ENCODE assay signal across 29 cellular contexts in genomic region chr5:56289602-56289987, GRCh38. TPM values are rescaled to one million over a fixed set of nuclear protein-coding genes. Genes with fewer than 3 reads are reported as not detected.
"Had no signal": no experiment of that assay in that cellular context is flagged by ENCODE, and none has a peak within 500 bp of the region (broad histone marks: within the 10 kb centered on the region; RNA-seq: fewer than 3 reads in every experiment).

No MANE protein-coding gene starts in this region.

- H3K27me3 ChIP-seq: ascending aorta, brain microvascular endothelial cell, esophagus muscularis mucosa, gastroesophageal sphincter had no signal

- H3K36me3 ChIP-seq: ascending aorta, brain microvascular endothelial cell, esophagus muscularis mucosa, gastroesophageal sphincter had no signal

- H3K4me3 ChIP-seq: ascending aorta, esophagus muscularis mucosa, gastroesophageal sphincter had no signal

- H3K9me3 ChIP-seq: ascending aorta, esophagus muscularis mucosa, gastroesophageal sphincter had no signal

- DNase-seq: activated CD4-positive, alpha-beta memory T cell treated with anti-CD3 and anti-CD28 coated beads, Interleukin-2, amount 10 ng/mL, durations not matched to agents 7 days and 5 days; activated CD4-positive, alpha-beta T cell treated with anti-CD3 and anti-CD28 coated beads for 1 hour; activated CD4-positive, alpha-beta T cell treated with anti-CD3 and anti-CD28 coated beads for 4 hours; activated CD4-positive, alpha-beta T cell treated with anti-CD3 and anti-CD28 coated beads, Interleukin-2, amount 10 ng/mL, durations not matched to agents 7 days and 5 days; activated CD4-positive, alpha-beta T cell treated with anti-CD3 and anti-CD28 coated beads, Interleukin-2, amount 50 U/mL, for 4 hours; activated CD8-positive, alpha-beta memory T cell treated with anti-CD3 and anti-CD28 coated beads, Interleukin-2, amount 50 U/mL, for 48 hours; activated gamma-delta T cell; activated naive CD4-positive, alpha-beta T cell; activated naive CD4-positive, alpha-beta T cell treated with anti-CD3 and anti-CD28 coated beads, Interleukin-2, amount 10 ng/mL, durations not matched to agents 7 days and 5 days; activated naive CD8-positive, alpha-beta T cell treated with anti-CD3 and anti-CD28 coated beads, Interleukin-2, amount 10 ng/mL, durations not matched to agents 7 days and 5 days; activated T-cell treated with anti-CD3 and anti-CD28 coated beads for 4 hours; activated T-cell treated with anti-CD3 and anti-CD28 coated beads, Interleukin-2, amount 50 U/mL, for 24 hours; activated T-cell treated with anti-CD3 and anti-CD28 coated beads, Interleukin-2, amount 50 U/mL, for 72 hours; brain microvascular endothelial cell; caudate nucleus; cortex of kidney; dermis blood vessel endothelial cell; effector CD4-positive, alpha-beta T cell; effector memory CD8-positive, alpha-beta T cell; foreskin melanocyte; T-helper 2 cell had no signal

- FAIRE-seq: bronchial epithelial cell, colon had no signal

- H3K27ac ChIP-seq: ascending aorta, brain microvascular endothelial cell, esophagus muscularis mucosa, gastroesophageal sphincter had no signal

- H3K4me1 ChIP-seq: ascending aorta, gastroesophageal sphincter had no signal

- ATAC-seq: activated naive CD4-positive, alpha-beta T cell treated with anti-CD3 and anti-CD28 coated beads, Interleukin-2, amount 50 U/mL, for 72 hours; activated T-cell treated with anti-CD3 and anti-CD28 coated beads, Interleukin-2, amount 50 U/mL, for 72 hours; effector memory CD8-positive, alpha-beta T cell; gastroesophageal sphincter had no signal

RNA-seq across cellular contexts. Expression of gene ANKRD55, which starts 56.5 kb away (rescaled TPM):
- total RNA-seq: ascending aorta, bronchial epithelial cell, chondrocyte, WTC11 had no signal
